Comparison of ENCODE assay signal across 1 cellular context in the genomic region with DNA sequence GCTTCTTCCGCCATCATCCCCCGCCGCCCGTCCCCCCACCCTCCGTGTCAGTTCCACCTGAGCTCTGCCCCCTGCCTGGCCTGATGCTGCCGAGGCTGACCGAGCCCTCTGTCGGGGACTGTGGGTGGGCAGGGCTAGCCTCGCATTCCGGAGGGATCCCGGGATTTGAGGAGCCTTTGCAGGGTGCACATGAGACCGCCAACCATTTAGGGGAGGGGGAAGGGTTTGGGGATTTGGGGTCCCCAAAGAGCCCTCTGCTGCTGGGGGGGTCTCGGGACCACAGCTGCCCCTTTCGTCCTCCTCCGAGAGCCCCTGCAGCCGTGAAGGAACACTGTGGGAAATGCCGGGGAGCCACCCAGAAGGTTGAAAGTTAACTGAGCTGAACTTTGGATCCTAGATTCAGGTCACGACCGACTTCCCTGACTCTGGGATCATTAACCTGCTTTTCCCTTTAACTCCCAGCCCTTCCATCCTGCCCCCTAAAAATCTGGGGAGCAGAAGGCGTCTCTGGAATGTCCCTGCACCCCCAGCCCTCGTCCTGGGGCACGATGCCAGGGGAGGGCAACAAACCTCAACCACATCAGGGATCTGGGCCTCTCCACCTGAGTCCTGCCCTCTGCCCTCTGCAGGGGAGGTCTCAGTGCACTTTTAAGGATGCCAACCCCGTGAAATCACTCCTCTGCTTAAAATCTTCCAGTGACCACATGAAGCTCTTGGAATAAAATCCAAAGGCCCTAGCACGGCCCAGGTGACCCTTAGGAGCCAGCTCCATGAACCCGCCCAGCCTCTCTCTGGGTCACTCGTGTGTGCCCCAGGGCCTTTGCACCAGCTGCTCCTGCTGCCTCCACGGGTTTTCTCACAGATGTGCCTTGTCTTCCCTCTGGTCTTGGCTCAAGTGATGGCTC.
TF ChIP-seq lines count a peak whose summit lies in the region.

No MANE protein-coding gene starts in this region.

TF ChIP-seq in HepG2, 621 proteins besides CTCF, POLR2A, EP300 and RAD21 (continued from another document and continues in another):
- TF ChIP-seq, protein P1, sequence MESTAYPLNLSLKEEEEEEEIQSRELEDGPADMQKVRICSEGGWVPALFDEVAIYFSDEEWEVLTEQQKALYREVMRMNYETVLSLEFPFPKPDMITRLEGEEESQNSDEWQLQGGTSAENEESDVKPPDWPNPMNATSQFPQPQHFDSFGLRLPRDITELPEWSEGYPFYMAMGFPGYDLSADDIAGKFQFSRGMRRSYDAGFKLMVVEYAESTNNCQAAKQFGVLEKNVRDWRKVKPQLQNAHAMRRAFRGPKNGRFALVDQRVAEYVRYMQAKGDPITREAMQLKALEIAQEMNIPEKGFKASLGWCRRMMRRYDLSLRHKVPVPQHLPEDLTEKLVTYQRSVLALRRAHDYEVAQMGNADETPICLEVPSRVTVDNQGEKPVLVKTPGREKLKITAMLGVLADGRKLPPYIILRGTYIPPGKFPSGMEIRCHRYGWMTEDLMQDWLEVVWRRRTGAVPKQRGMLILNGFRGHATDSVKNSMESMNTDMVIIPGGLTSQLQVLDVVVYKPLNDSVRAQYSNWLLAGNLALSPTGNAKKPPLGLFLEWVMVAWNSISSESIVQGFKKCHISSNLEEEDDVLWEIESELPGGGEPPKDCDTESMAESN (CRISPR knock-in tag; conservative IDR thresholded peaks at IDR 0.05) = no peak
- no peak for TF ChIP-seq ZFP37 (CRISPR knock-in tag; IDR thresholded peaks at IDR 0.05; ENCODE audit: borderline replicate concordance)
- TF ChIP-seq, protein P2, sequence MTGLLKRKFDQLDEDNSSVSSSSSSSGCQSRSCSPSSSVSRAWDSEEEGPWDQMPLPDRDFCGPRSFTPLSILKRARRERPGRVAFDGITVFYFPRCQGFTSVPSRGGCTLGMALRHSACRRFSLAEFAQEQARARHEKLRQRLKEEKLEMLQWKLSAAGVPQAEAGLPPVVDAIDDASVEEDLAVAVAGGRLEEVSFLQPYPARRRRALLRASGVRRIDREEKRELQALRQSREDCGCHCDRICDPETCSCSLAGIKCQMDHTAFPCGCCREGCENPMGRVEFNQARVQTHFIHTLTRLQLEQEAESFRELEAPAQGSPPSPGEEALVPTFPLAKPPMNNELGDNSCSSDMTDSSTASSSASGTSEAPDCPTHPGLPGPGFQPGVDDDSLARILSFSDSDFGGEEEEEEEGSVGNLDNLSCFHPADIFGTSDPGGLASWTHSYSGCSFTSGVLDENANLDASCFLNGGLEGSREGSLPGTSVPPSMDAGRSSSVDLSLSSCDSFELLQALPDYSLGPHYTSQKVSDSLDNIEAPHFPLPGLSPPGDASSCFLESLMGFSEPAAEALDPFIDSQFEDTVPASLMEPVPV (CRISPR knock-in tag; IDR thresholded peaks at IDR 0.05) = no peak; the same call in 1 of the 2 replicates
- no peak for TF ChIP-seq ADNP (CRISPR knock-in tag; IDR thresholded peaks at IDR 0.05)
- TF ChIP-seq TBL1XR1 (IDR thresholded peaks at IDR 0.05; ENCODE audit: borderline replicate concordance, low read length, partially characterized antibody) = no peak
- TF ChIP-seq ZNF17 (CRISPR knock-in tag; IDR thresholded peaks at IDR 0.05) = no peak
- TF ChIP-seq RELA (CRISPR knock-in tag; IDR thresholded peaks at IDR 0.05) = no peak
- TF ChIP-seq ZNF772 (CRISPR knock-in tag; IDR thresholded peaks at IDR 0.05) = no peak
- TF ChIP-seq CHD4 (IDR thresholded peaks at IDR 0.05; ENCODE audit: borderline replicate concordance, low read length) = peak; percentile 87
- TF ChIP-seq ZNF317 (CRISPR knock-in tag; IDR thresholded peaks at IDR 0.05) = peak; percentile 72; the same call in 1 of the 2 replicates
- no peak for TF ChIP-seq SMARCE1 (IDR thresholded peaks at IDR 0.05; ENCODE audit: borderline replicate concordance)
- no peak for TF ChIP-seq FOXO1 (CRISPR knock-in tag; IDR thresholded peaks at IDR 0.05)
- TF ChIP-seq, protein P3, sequence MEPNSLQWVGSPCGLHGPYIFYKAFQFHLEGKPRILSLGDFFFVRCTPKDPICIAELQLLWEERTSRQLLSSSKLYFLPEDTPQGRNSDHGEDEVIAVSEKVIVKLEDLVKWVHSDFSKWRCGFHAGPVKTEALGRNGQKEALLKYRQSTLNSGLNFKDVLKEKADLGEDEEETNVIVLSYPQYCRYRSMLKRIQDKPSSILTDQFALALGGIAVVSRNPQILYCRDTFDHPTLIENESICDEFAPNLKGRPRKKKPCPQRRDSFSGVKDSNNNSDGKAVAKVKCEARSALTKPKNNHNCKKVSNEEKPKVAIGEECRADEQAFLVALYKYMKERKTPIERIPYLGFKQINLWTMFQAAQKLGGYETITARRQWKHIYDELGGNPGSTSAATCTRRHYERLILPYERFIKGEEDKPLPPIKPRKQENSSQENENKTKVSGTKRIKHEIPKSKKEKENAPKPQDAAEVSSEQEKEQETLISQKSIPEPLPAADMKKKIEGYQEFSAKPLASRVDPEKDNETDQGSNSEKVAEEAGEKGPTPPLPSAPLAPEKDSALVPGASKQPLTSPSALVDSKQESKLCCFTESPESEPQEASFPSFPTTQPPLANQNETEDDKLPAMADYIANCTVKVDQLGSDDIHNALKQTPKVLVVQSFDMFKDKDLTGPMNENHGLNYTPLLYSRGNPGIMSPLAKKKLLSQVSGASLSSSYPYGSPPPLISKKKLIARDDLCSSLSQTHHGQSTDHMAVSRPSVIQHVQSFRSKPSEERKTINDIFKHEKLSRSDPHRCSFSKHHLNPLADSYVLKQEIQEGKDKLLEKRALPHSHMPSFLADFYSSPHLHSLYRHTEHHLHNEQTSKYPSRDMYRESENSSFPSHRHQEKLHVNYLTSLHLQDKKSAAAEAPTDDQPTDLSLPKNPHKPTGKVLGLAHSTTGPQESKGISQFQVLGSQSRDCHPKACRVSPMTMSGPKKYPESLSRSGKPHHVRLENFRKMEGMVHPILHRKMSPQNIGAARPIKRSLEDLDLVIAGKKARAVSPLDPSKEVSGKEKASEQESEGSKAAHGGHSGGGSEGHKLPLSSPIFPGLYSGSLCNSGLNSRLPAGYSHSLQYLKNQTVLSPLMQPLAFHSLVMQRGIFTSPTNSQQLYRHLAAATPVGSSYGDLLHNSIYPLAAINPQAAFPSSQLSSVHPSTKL (CRISPR knock-in tag; IDR thresholded peaks at IDR 0.05) = 0 out of 2 replicates have a peak, but pooled peaks have one; percentile 22
- TF ChIP-seq, protein P4, sequence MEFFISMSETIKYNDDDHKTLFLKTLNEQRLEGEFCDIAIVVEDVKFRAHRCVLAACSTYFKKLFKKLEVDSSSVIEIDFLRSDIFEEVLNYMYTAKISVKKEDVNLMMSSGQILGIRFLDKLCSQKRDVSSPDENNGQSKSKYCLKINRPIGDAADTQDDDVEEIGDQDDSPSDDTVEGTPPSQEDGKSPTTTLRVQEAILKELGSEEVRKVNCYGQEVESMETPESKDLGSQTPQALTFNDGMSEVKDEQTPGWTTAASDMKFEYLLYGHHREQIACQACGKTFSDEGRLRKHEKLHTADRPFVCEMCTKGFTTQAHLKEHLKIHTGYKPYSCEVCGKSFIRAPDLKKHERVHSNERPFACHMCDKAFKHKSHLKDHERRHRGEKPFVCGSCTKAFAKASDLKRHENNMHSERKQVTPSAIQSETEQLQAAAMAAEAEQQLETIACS (CRISPR knock-in tag; IDR thresholded peaks at IDR 0.05) = no peak
- 0 out of 2 replicates have a peak, but pooled peaks have one; percentile 5 for TF ChIP-seq ZNF558 (CRISPR knock-in tag; IDR thresholded peaks at IDR 0.05; ENCODE audit: borderline replicate concordance)
- no peak for TF ChIP-seq FOXM1 (CRISPR knock-in tag; IDR thresholded peaks at IDR 0.05)
- no peak for TF ChIP-seq NBN (conservative IDR thresholded peaks at IDR 0.05)
- TF ChIP-seq POGZ (CRISPR knock-in tag; IDR thresholded peaks at IDR 0.05) = no peak
- TF ChIP-seq, protein P5, sequence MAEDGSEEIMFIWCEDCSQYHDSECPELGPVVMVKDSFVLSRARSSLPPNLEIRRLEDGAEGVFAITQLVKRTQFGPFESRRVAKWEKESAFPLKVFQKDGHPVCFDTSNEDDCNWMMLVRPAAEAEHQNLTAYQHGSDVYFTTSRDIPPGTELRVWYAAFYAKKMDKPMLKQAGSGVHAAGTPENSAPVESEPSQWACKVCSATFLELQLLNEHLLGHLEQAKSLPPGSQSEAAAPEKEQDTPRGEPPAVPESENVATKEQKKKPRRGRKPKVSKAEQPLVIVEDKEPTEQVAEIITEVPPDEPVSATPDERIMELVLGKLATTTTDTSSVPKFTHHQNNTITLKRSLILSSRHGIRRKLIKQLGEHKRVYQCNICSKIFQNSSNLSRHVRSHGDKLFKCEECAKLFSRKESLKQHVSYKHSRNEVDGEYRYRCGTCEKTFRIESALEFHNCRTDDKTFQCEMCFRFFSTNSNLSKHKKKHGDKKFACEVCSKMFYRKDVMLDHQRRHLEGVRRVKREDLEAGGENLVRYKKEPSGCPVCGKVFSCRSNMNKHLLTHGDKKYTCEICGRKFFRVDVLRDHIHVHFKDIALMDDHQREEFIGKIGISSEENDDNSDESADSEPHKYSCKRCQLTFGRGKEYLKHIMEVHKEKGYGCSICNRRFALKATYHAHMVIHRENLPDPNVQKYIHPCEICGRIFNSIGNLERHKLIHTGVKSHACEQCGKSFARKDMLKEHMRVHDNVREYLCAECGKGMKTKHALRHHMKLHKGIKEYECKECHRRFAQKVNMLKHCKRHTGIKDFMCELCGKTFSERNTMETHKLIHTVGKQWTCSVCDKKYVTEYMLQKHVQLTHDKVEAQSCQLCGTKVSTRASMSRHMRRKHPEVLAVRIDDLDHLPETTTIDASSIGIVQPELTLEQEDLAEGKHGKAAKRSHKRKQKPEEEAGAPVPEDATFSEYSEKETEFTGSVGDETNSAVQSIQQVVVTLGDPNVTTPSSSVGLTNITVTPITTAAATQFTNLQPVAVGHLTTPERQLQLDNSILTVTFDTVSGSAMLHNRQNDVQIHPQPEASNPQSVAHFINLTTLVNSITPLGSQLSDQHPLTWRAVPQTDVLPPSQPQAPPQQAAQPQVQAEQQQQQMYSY (CRISPR knock-in tag; IDR thresholded peaks at IDR 0.05) = peak; percentile 8; the same call in 1 of the 2 replicates
- no peak for TF ChIP-seq SOX6 (IDR thresholded peaks at IDR 0.05)
- peak; percentile 16; the same call in 1 of the 2 replicates for TF ChIP-seq SOX6 (CRISPR knock-in tag; IDR thresholded peaks at IDR 0.05)
- TF ChIP-seq FLYWCH1 (CRISPR knock-in tag; IDR thresholded peaks at IDR 0.05) = no peak
- TF ChIP-seq HCFC1 (IDR thresholded peaks at IDR 0.05; ENCODE audit: low read depth, low read length) = no peak
- TF ChIP-seq, protein P6, sequence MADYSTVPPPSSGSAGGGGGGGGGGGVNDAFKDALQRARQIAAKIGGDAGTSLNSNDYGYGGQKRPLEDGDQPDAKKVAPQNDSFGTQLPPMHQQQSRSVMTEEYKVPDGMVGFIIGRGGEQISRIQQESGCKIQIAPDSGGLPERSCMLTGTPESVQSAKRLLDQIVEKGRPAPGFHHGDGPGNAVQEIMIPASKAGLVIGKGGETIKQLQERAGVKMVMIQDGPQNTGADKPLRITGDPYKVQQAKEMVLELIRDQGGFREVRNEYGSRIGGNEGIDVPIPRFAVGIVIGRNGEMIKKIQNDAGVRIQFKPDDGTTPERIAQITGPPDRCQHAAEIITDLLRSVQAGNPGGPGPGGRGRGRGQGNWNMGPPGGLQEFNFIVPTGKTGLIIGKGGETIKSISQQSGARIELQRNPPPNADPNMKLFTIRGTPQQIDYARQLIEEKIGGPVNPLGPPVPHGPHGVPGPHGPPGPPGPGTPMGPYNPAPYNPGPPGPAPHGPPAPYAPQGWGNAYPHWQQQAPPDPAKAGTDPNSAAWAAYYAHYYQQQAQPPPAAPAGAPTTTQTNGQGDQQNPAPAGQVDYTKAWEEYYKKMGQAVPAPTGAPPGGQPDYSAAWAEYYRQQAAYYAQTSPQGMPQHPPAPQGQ (CRISPR knock-in tag; IDR thresholded peaks at IDR 0.05; ENCODE audit: borderline replicate concordance) = no peak
- TF ChIP-seq NR3C1 (CRISPR knock-in tag; IDR thresholded peaks at IDR 0.05) = no peak
- TF ChIP-seq, protein P7, sequence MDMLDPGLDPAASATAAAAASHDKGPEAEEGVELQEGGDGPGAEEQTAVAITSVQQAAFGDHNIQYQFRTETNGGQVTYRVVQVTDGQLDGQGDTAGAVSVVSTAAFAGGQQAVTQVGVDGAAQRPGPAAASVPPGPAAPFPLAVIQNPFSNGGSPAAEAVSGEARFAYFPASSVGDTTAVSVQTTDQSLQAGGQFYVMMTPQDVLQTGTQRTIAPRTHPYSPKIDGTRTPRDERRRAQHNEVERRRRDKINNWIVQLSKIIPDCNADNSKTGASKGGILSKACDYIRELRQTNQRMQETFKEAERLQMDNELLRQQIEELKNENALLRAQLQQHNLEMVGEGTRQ (IDR thresholded peaks at IDR 0.05; ENCODE audit: low read depth, low read length) = no peak
- TF ChIP-seq, protein P7 (CRISPR knock-in tag; IDR thresholded peaks at IDR 0.05; ENCODE audit: borderline replicate concordance) = no peak
- no peak for TF ChIP-seq NONO (IDR thresholded peaks at IDR 0.05)
- TF ChIP-seq NONO (CRISPR knock-in tag; conservative IDR thresholded peaks at IDR 0.05) = 0 out of 2 replicates have a peak, but pooled peaks have one; percentile 1
- no peak for TF ChIP-seq ZNF780A (CRISPR knock-in tag; IDR thresholded peaks at IDR 0.05)
- TF ChIP-seq POLR2AphosphoS2 (IDR thresholded peaks at IDR 0.05; ENCODE audit: low read depth, low read length) = no peak
- TF ChIP-seq, protein P8, sequence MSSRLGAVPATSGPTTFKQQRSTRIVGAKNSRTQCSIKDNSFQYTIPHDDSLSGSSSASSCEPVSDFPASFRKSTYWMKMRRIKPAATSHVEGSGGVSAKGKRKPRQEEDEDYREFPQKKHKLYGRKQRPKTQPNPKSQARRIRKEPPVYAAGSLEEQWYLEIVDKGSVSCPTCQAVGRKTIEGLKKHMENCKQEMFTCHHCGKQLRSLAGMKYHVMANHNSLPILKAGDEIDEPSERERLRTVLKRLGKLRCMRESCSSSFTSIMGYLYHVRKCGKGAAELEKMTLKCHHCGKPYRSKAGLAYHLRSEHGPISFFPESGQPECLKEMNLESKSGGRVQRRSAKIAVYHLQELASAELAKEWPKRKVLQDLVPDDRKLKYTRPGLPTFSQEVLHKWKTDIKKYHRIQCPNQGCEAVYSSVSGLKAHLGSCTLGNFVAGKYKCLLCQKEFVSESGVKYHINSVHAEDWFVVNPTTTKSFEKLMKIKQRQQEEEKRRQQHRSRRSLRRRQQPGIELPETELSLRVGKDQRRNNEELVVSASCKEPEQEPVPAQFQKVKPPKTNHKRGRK (CRISPR knock-in tag; IDR thresholded peaks at IDR 0.05) = no peak
- TF ChIP-seq ZNF382 (CRISPR knock-in tag; IDR thresholded peaks at IDR 0.05; ENCODE audit: borderline replicate concordance) = no peak
- TF ChIP-seq, protein P9, sequence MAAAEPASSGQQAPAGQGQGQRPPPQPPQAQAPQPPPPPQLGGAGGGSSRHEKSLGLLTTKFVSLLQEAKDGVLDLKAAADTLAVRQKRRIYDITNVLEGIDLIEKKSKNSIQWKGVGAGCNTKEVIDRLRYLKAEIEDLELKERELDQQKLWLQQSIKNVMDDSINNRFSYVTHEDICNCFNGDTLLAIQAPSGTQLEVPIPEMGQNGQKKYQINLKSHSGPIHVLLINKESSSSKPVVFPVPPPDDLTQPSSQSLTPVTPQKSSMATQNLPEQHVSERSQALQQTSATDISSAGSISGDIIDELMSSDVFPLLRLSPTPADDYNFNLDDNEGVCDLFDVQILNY (CRISPR knock-in tag; conservative IDR thresholded peaks at IDR 0.05) = no peak
- TF ChIP-seq RFX3 (CRISPR knock-in tag; IDR thresholded peaks at IDR 0.05) = no peak
